ENCODE assay signal across 16 cellular contexts in genomic region chr7:132080967-132081668, GRCh38.
DNase-seq lines count a peak whose midpoint lies in the region; ATAC-seq and TF ChIP-seq lines count a peak whose summit lies in the region.
"Had no signal": no experiment of that assay in that cellular context is flagged by ENCODE, and none has a peak within 500 bp of the region (broad histone marks: within the 10 kb centered on the region; RNA-seq: fewer than 3 reads in every experiment).

No MANE protein-coding gene starts in this region.

- no peak overlapping the region for H3K27ac Mint-ChIP-seq in progenitor cell of endocrine pancreas
- H3K27ac Mint-ChIP-seq: activated naive CD8-positive, alpha-beta T cell treated with anti-CD3 and anti-CD28 coated beads for 36 hours; stimulated activated naive CD8-positive, alpha-beta T cell treated with anti-CD3 and anti-CD28 coated beads, Interleukin-15, Interleukin-2, amounts not matched to agents 100 ng/mL and 50 ng/mL, for 24 hours had no signal

- in situ Hi-C loops in brain microvascular endothelial cell (cut with HindIII; ENCODE audit: low pct_ligation_motif_present, low sequenced_read_pairs): no loop called here

- no peak overlapping the region for H3K4me3 Mint-ChIP-seq in progenitor cell of endocrine pancreas (ENCODE audit: low read depth)
- H3K4me3 Mint-ChIP-seq: activated naive CD8-positive, alpha-beta T cell treated with anti-CD3 and anti-CD28 coated beads for 36 hours; stimulated activated naive CD8-positive, alpha-beta T cell treated with anti-CD3 and anti-CD28 coated beads, Interleukin-15, Interleukin-2, amounts not matched to agents 100 ng/mL and 50 ng/mL, for 24 hours had no signal

- H3K27ac ChIP-seq in uterus (peak overlapping the region; percentile 70 to 74), brain microvascular endothelial cell (no peak overlapping the region)
- H3K27ac ChIP-seq: dorsolateral prefrontal cortex had no signal

- H3K4me1 Mint-ChIP-seq in progenitor cell of endocrine pancreas (ENCODE audit: low read depth): peaks cover 1% of the 10 kb centered on the region
- H3K4me1 Mint-ChIP-seq: activated naive CD8-positive, alpha-beta T cell treated with anti-CD3 and anti-CD28 coated beads for 36 hours had no signal

- DNase-seq in NCI-H1694 (lab: John Stamatoyannopoulos, UW) (peak; percentile 40), fibroblast of mammary gland (ENCODE audit: low read depth) (peak; percentile 87), mucosa of gallbladder (ENCODE audit: low spot score) (peak; percentile 60), uterus (peak; percentile 71 to 84), brain microvascular endothelial cell (no peak), progenitor cell of endocrine pancreas (ENCODE audit: low spot score, unreplicated experiment) (no peak)
- DNase-seq: activated CD8-positive, alpha-beta memory T cell treated with anti-CD3 and anti-CD28 coated beads, Interleukin-2, amount 50 U/mL, for 4 hours; activated naive CD8-positive, alpha-beta T cell treated with anti-CD3 and anti-CD28 coated beads for 36 hours; mammary epithelial cell; NCI-H1417 treated with DMSO at 0.1 percent for 48 hours; NCI-H82; SHP77 treated with DMSO at 0.1 percent for 48 hours had no signal

- H3K4me3 ChIP-seq in fibroblast of mammary gland (ENCODE audit: control insufficient read depth, low read depth, low read length): no peak overlapping the region
- no peak overlapping the region for H3K4me3 ChIP-seq in uterus
- no peak overlapping the region for H3K4me3 ChIP-seq in brain microvascular endothelial cell (ENCODE audit: low read depth, low read length)
- H3K4me3 ChIP-seq: dorsolateral prefrontal cortex, GM12878 had no signal

- no peaks in the 10 kb centered on the region for H3K9me3 ChIP-seq in uterus

- peaks cover 23% of the 10 kb centered on the region for H3K27me3 Mint-ChIP-seq in progenitor cell of endocrine pancreas

- H3K36me3 ChIP-seq in uterus (no peaks in the 10 kb centered on the region), brain microvascular endothelial cell (replicated peaks) (no peaks in the 10 kb centered on the region)

- H3K36me3 Mint-ChIP-seq in progenitor cell of endocrine pancreas (ENCODE audit: insufficient read depth): no peaks in the 10 kb centered on the region
- H3K36me3 Mint-ChIP-seq: activated naive CD8-positive, alpha-beta T cell treated with anti-CD3 and anti-CD28 coated beads for 36 hours had no signal

- H3K9me3 Mint-ChIP-seq in progenitor cell of endocrine pancreas (ENCODE audit: low read depth): no peaks in the 10 kb centered on the region
- H3K9me3 Mint-ChIP-seq: activated naive CD8-positive, alpha-beta T cell treated with anti-CD3 and anti-CD28 coated beads for 36 hours; stimulated activated naive CD8-positive, alpha-beta T cell treated with anti-CD3 and anti-CD28 coated beads, Interleukin-15, Interleukin-2, amounts not matched to agents 100 ng/mL and 50 ng/mL, for 24 hours had no signal

- no peaks in the 10 kb centered on the region for H3K27me3 ChIP-seq in uterus
- H3K27me3 ChIP-seq in brain microvascular endothelial cell (replicated peaks): peaks cover 2% of the 10 kb centered on the region

- TF ChIP-seq CTCF in fibroblast of mammary gland (conservative IDR thresholded peaks at IDR 0.05; ENCODE audit: control insufficient read depth, insufficient read depth, low read depth, low read length) (no peak), uterus (IDR thresholded peaks at IDR 0.05) (no peak), brain microvascular endothelial cell (IDR thresholded peaks at IDR 0.05; ENCODE audit: low read depth, low read length, missing control alignments) (no peak), progenitor cell of endocrine pancreas (IDR thresholded peaks at IDR 0.05; ENCODE audit: unreplicated experiment) (no peak)

- intact Hi-C loops in uterus (cut with DNase I; ENCODE audit: low total_unique reads): no loop called here

- H3K4me1 ChIP-seq in uterus: peaks cover 0 to 10% of the 10 kb centered on the region in 2 donors

- no peak for TF ChIP-seq POLR2A in uterus (IDR thresholded peaks at IDR 0.05)

- ATAC-seq in GM18907 (IDR thresholded peaks at IDR 0.05; ENCODE audit: unreplicated experiment): no peak
- ATAC-seq: GM12878 had no signal

Comparison
In these comparisons a context has a peak if more than half of its experiments do, and no peak if none do; other contexts are left out.
1. DNase-seq: peak in NCI-H1694 (single experiment), fibroblast of mammary gland (single experiment), mucosa of gallbladder (single experiment) and uterus (2 of 2); none in brain microvascular endothelial cell (single experiment) and progenitor cell of endocrine pancreas (single experiment).